Comparison of ENCODE assay signal across 9 cellular contexts in the genomic region with DNA sequence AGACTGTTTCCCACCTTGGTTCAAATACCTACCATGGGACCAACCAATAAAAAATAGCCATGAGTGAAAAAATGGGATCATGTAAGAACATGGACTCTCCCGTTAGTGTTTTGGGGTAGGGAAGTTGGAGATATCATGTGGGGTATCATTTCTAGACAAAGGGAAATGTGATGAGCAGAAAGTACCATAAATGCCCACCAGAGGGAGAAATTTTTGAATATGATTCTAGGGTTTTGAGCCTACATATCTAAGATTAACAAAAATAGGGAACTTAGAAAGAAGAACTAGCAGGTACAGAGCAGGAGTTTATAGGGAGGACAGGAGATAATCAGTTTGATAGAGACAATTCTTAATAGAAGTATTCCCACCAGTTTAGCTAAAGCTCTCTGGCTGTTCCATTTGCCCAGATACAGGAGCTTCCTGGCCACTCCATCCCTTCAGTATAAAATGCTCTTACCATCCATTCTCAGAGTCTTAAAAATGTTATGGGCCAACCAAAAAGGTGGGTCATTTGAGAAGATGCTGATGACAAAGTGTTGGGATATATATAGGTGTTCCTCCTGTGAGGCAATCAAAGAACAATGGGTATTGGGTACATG. TPM values are rescaled to one million over a fixed set of nuclear protein-coding genes. Genes with fewer than 3 reads are reported as not detected.
DNase-seq lines count a peak whose midpoint lies in the region; TF ChIP-seq lines count a peak whose summit lies in the region.
"Had no signal": no experiment of that assay in that cellular context is flagged by ENCODE, and none has a peak within 500 bp of the region (broad histone marks: within the 10 kb centered on the region; RNA-seq: fewer than 3 reads in every experiment).

No MANE protein-coding gene starts in this region.

- H3K4ac ChIP-seq in H9 (ENCODE audit: low read depth, low read length) = no peak overlapping the region

- no peak overlapping the region for H2BK5ac ChIP-seq in H9 (ENCODE audit: insufficient read length, low read length)

- DNase-seq in AG20443 (ENCODE audit: low spot score) (peak; percentile 22), H9 (no peak), SIG-M5 (lab: John Stamatoyannopoulos, UW) (peak; percentile 55), foreskin fibroblast (peak; percentile 16 to 61), vagina (ENCODE audit: extremely low spot score in 2 of 2) (no peak), MG63 (no peak), NCI-H187 (lab: John Stamatoyannopoulos, UW) (no peak)
- DNase-seq in activated T-cell treated with anti-CD3 and anti-CD28 coated beads, Interleukin-2, amount 50 U/mL, for 48 hours = no peak

- H3K27me3 Mint-ChIP-seq in H9 (ENCODE audit: low read depth) = no peaks in the 10 kb centered on the region; the same call in 1 of the 2 replicates

- H2AK5ac ChIP-seq in H9 (ENCODE audit: insufficient read length, low read length) = no peak overlapping the region

- intact Hi-C loops in vagina (cut with DNase I) = no loop called here

- no peaks in the 10 kb centered on the region for H3K79me2 ChIP-seq in H9 (ENCODE audit: insufficient read depth, low read length)

- no peak overlapping the region for H3K18ac ChIP-seq in H9 (ENCODE audit: insufficient read length, low read depth, low read length)

- no peak overlapping the region for H4K91ac ChIP-seq in H9 (ENCODE audit: insufficient read length, low read depth, low read length)

- H4K20me1 ChIP-seq in H9 (ENCODE audit: control insufficient read depth, insufficient read depth, insufficient read length) = no peaks in the 10 kb centered on the region

- H3K27me3 ChIP-seq in H9 (ENCODE audit: insufficient read depth, low read length) (no peaks in the 10 kb centered on the region), vagina (no peaks in the 10 kb centered on the region), MG63 (no peaks in the 10 kb centered on the region)

- no peak overlapping the region for H2BK15ac ChIP-seq in H9 (ENCODE audit: low read depth, low read length)

- no peak overlapping the region for H3K14ac ChIP-seq in H9 (ENCODE audit: insufficient read depth, low read length)

- no peak overlapping the region for H2BK20ac ChIP-seq in H9 (ENCODE audit: low read depth, low read length, poor library complexity, severe bottlenecking)

- TF ChIP-seq CTCF in H9 (conservative IDR thresholded peaks at IDR 0.05) (peak; percentile 70), foreskin fibroblast (IDR thresholded peaks at IDR 0.05; ENCODE audit: low read depth, low read length) (peak; percentile 66), vagina (IDR thresholded peaks at IDR 0.05) (peak in 2 of 3 experiments; percentile 27 to 52)

- H3K27ac ChIP-seq in H9 (ENCODE audit: insufficient read length, low read depth, low read length) (no peak overlapping the region), vagina (no peak overlapping the region)
- H3K27ac ChIP-seq: epithelial cell of prostate had no signal

- no peaks in the 10 kb centered on the region; a peak in 1 of 5 replicates for H3K9me3 Mint-ChIP-seq in H9

- H3K4me1 Mint-ChIP-seq in H9 = peaks cover 14 to 17% of the 10 kb centered on the region in 2 experiments

- no peak overlapping the region for H3K56ac ChIP-seq in H9 (ENCODE audit: insufficient read length, low read depth, low read length)

- no peak overlapping the region for H3K4me3 Mint-ChIP-seq in H9

- H3K36me3 ChIP-seq in vagina (no peaks in the 10 kb centered on the region), MG63 (no peaks in the 10 kb centered on the region)

- H2BK12ac ChIP-seq in H9 (ENCODE audit: insufficient read length, low read depth, low read length) = no peak overlapping the region

- H4K8ac ChIP-seq in H9 (replicated peaks; ENCODE audit: insufficient read length, low read depth, low read length) = no peak overlapping the region

- H3K4me1 ChIP-seq in H9 (ENCODE audit: insufficient read depth, low read length) (no peaks in the 10 kb centered on the region), vagina (peaks cover 10% of the 10 kb centered on the region)

- TF ChIP-seq POLR2A in vagina (IDR thresholded peaks at IDR 0.05) = no peak

- H3K23ac ChIP-seq in H9 (ENCODE audit: insufficient read length, low read depth, low read length) = no peak overlapping the region

- H3K4me3 ChIP-seq in foreskin fibroblast (ENCODE audit: low read depth in 1 of 2, low read length in 2 of 2) (no peak overlapping the region), vagina (no peak overlapping the region), MG63 (no peak overlapping the region)

- H3K27ac Mint-ChIP-seq in H9 = no peak overlapping the region

- H3K79me1 ChIP-seq in H9 (ENCODE audit: insufficient read depth, low read depth, low read length, poor library complexity, severe bottlenecking) = no peaks in the 10 kb centered on the region

- no peak overlapping the region for H2AFZ ChIP-seq in H9 (ENCODE audit: low read length)

- no peaks in the 10 kb centered on the region for H3K36me3 Mint-ChIP-seq in H9 (ENCODE audit: insufficient read depth in 1 of 3, low read depth in 3 of 3)

- H3K23me2 ChIP-seq in H9 (ENCODE audit: insufficient read length, low read depth, low read length, poor library complexity, severe bottlenecking) = peaks cover 7% of the 10 kb centered on the region

- H3T11ph ChIP-seq in H9 (ENCODE audit: low read length) = no peak overlapping the region

- H2BK120ac ChIP-seq in H9 (ENCODE audit: low read depth, low read length, poor library complexity, severe bottlenecking) = no peak overlapping the region

- H3K9me3 ChIP-seq in H9 (ENCODE audit: control insufficient read depth, low read depth, low read length) = no peaks in the 10 kb centered on the region
- H3K9me3 ChIP-seq in vagina = no peaks in the 10 kb centered on the region
- H3K9me3 ChIP-seq in MG63 = no peaks in the 10 kb centered on the region

- whole genome bisulfite sequencing in H9 (ENCODE audit: extremely low coverage, insufficient read length, low lambda C conversion rate) = no CpG with 5 or more reads among the region's 1 CpG

- H3K9ac ChIP-seq in H9 (ENCODE audit: extremely low read depth, insufficient read length, low read length) = no peak overlapping the region

- H4K5ac ChIP-seq in H9 (ENCODE audit: insufficient read length, low read depth, low read length) = no peak overlapping the region

- H3K4me2 ChIP-seq in H9 (ENCODE audit: insufficient read depth, insufficient read length, low read length) = no peak overlapping the region

RNA-seq across cellular contexts. Expression of a gene that starts 3.6 kb away (rescaled TPM):
- total RNA-seq in H9 (2021) (22.7 and 24.7 TPM in 2 replicates), vagina (21.4 TPM)
- 43.7 and 45.1 TPM in 2 replicates for total RNA-seq in MG63 (2014; rRNA removed; shearing (Covaris generic); ENCODE audit: low replicate concordance)

Comparison
In these comparisons a context has a peak if more than half of its experiments do, and no peak if none do; other contexts are left out.
1. DNase-seq: peak in AG20443 (single experiment), SIG-M5 (single experiment) and foreskin fibroblast (2 of 2); none in H9 (single experiment), vagina (0 of 2), activated T-cell treated with anti-CD3 and anti-CD28 coated beads, Interleukin-2, amount 50 U/mL, for 48 hours (0 of 2), MG63 (single experiment) and NCI-H187 (0 of 2).
2. Peak in every context shown above with its lines, with median percentiles within 50 percentile points of each other: CTCF ChIP-seq.